Comparison of ENCODE assay signal across 8 cellular contexts in the genomic region with DNA sequence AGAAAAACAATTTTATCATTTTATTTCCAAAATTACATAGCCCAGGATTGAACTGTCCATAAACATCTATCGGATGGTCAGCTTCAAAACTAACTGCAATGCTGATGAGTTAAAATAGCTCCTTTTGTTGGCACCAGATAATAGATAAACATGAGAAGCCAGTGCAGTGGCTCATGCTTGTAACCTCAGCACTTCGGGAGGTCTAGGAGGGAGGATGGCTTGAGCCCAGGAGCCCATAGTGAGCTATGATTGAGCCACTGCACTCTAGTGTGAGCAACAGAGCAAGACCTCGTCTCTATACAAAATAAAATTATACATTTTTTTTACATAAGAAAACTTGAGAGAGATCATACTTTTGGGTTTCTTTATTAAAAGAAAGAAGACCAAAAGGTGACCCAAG. TPM values are rescaled to one million over a fixed set of nuclear protein-coding genes. Genes with fewer than 3 reads are reported as not detected.
A peak's percentile ranks its signal among the peaks of the same experiment; 100 is the strongest.
DNase-seq lines count a peak whose midpoint lies in the region; ATAC-seq and TF ChIP-seq lines count a peak whose summit lies in the region.

No MANE protein-coding gene starts in this region.

- WGBS in lung, 2 donors = 22 to 35% methylated on average over 3 of the region's 3 CpGs
- WGBS in upper lobe of left lung, 2 donors = 25% methylated on average over 3 of the region's 3 CpGs

- no peak overlapping the region for H3K4me3 ChIP-seq in lung
- H3K4me3 ChIP-seq in upper lobe of left lung = peak overlapping the region in 2 of 4 donors; percentile 54 to 57

- H3K27ac ChIP-seq in C4-2B (peak overlapping the region; percentile 71), lung (ENCODE audit: low read depth in 1 of 2, low read length in 1 of 2) (peak overlapping the region; percentile 92 to 96), upper lobe of left lung (peak overlapping the region; percentile 94 to 99 (median 96))

- H3K36me3 ChIP-seq in lung (ENCODE audit: control insufficient read depth in 2 of 2, insufficient read depth in 2 of 2, low read length in 2 of 2) (no peaks in the 10 kb centered on the region), upper lobe of left lung (no peaks in the 10 kb centered on the region)

- no peak for TF ChIP-seq EP300 in upper lobe of left lung (IDR thresholded peaks at IDR 0.05)

- no peak for TF ChIP-seq POLR2A in upper lobe of left lung (IDR thresholded peaks at IDR 0.05)

- DNase-seq in brain pericyte (ENCODE audit: low read depth, low spot score) (peak; percentile 46), lung (ENCODE audit: low spot score) (no peak), upper lobe of left lung (no peak), NCI-H69 (lab: John Stamatoyannopoulos, UW) (no peak), NCI-H2107 treated with DMSO at 0.1 percent for 48 hours (lab: John Stamatoyannopoulos, UW; ENCODE audit: unreplicated experiment) (no peak), NCI-H748 treated with DMSO at 0.1 percent for 48 hours (lab: John Stamatoyannopoulos, UW) (no peak)

- H3K9me3 ChIP-seq in lung (ENCODE audit: control insufficient read depth in 2 of 2, insufficient read depth in 1 of 2, low read length in 1 of 2) (peaks cover 0 to 3% of the 10 kb centered on the region in 2 donors), upper lobe of left lung (no peaks in the 10 kb centered on the region)

- peaks cover 0 to 4% of the 10 kb centered on the region in 2 donors for H3K4me1 ChIP-seq in lung (ENCODE audit: control insufficient read depth in 2 of 2, insufficient read depth in 2 of 2, low read length in 2 of 2)
- H3K4me1 ChIP-seq in upper lobe of left lung = peaks cover 17 to 34% (median 28%) of the 10 kb centered on the region in 4 donors

- H3K27me3 ChIP-seq in lung (ENCODE audit: control insufficient read depth, insufficient read depth) = no peaks in the 10 kb centered on the region
- H3K27me3 ChIP-seq in upper lobe of left lung = no peaks in the 10 kb centered on the region

- TF ChIP-seq CTCF in C4-2B (conservative IDR thresholded peaks at IDR 0.05) = no peak
- no peak for TF ChIP-seq CTCF in lung (IDR thresholded peaks at IDR 0.05; ENCODE audit: control extremely low read depth, extremely low read depth)
- no peak for TF ChIP-seq CTCF in upper lobe of left lung (IDR thresholded peaks at IDR 0.05)

- ATAC-seq in HG03442 (IDR thresholded peaks at IDR 0.05; ENCODE audit: unreplicated experiment) = peak; percentile 7
- ATAC-seq in lung (ENCODE audit: insufficient read depth, low FRiP score) = no peak
- ATAC-seq in upper lobe of left lung (ENCODE audit: low FRiP score in 2 of 2) = peak in 1 of 2 donors; percentile 64

RNA-seq across cellular contexts. Expression of gene IMPA2, which starts 34.6 kb away (rescaled TPM):
- 10 to 100 TPM; 60.8 to 62.2 TPM for total RNA-seq in lung
- polyA plus RNA-seq in lung = 10 to 100 TPM; 43.4 to 65.4 TPM
- total RNA-seq in upper lobe of left lung = 100 to 1,000 TPM in 2 of 6 donors, 10 to 100 TPM in 4; 59.3 to 111 (median 77.6) TPM

RNA-seq across cellular contexts. Expression of gene MPPE1, which starts 38.6 kb away (rescaled TPM):
- total RNA-seq in lung = 10 to 100 TPM; 41.3 to 71.4 TPM
- polyA plus RNA-seq in lung = 10 to 100 TPM; 41.3 to 46.7 TPM
- 100 to 1,000 TPM in 1 of 6 donors, 10 to 100 TPM in 5; 37.4 to 114 (median 75.3) TPM for total RNA-seq in upper lobe of left lung
